Comparison of ENCODE assay signal across 9 cellular contexts in genomic region chr2:46490521-46491141, GRCh38. TPM values are rescaled to one million over a fixed set of nuclear protein-coding genes. Genes with fewer than 3 reads are reported as not detected.
DNase-seq lines count a peak whose midpoint lies in the region; ATAC-seq and TF ChIP-seq lines count a peak whose summit lies in the region.
"Had no signal": no experiment of that assay in that cellular context is flagged by ENCODE, and none has a peak within 500 bp of the region (broad histone marks: within the 10 kb centered on the region; RNA-seq: fewer than 3 reads in every experiment).

No MANE protein-coding gene starts in this region.

- intact Hi-C loops in Right ventricle myocardium superior (cut with DNase I) (no loop called here), gastrocnemius medialis (cut with DNase I; ENCODE audit: low total_unique reads) (no loop called here)

- in situ Hi-C loops in gastrocnemius medialis (cut with MboI; ENCODE audit: low sequenced_read_pairs in 4 of 4), result no loop called here

- H3K27me3 ChIP-seq in gastrocnemius medialis, result no peaks in the 10 kb centered on the region

- H3K36me3 ChIP-seq in gastrocnemius medialis, result no peaks in the 10 kb centered on the region

- no peaks in the 10 kb centered on the region for H3K9me3 ChIP-seq in gastrocnemius medialis

- peak overlapping the region; percentile 49 to 61 (median 58) for H3K27ac ChIP-seq in gastrocnemius medialis

- ATAC-seq in GM19025 (IDR thresholded peaks at IDR 0.05; ENCODE audit: low read depth, unreplicated experiment) (peak; percentile 51), HG03571 (IDR thresholded peaks at IDR 0.05; ENCODE audit: unreplicated experiment) (peak; percentile 62), Right ventricle myocardium superior (ENCODE audit: poor library complexity) (peak; percentile 85), gastrocnemius medialis (peak; percentile 51 to 54), HG03280 (IDR thresholded peaks at IDR 0.05; ENCODE audit: unreplicated experiment) (no peak)

- TF ChIP-seq POLR2A in gastrocnemius medialis (IDR thresholded peaks at IDR 0.05) (no peak), erythroblast (IDR thresholded peaks at IDR 0.05; ENCODE audit: low read length) (no peak)

- peak; percentile 78 for DNase-seq in Right ventricle myocardium superior
- peak; percentile 28 to 37 for DNase-seq in gastrocnemius medialis
- DNase-seq in erythroblast (lab: John Stamatoyannopoulos, UW), result no peak
- no peak for DNase-seq in NCI-H1436 treated with DMSO at 0.1 percent for 48 hours (lab: John Stamatoyannopoulos, UW)
- no peak for DNase-seq in stimulated activated CD4-positive, alpha-beta T cell treated with anti-CD3 and anti-CD28 coated beads, Interleukin-2, amount 100 ng/mL, for 24 hours

- no peak for TF ChIP-seq CTCF in gastrocnemius medialis (IDR thresholded peaks at IDR 0.05 in 4 of 5, conservative IDR thresholded peaks at IDR 0.05 in 1 of 5)

- H3K4me3 ChIP-seq in gastrocnemius medialis, result no peak overlapping the region

- H3K4me1 ChIP-seq in gastrocnemius medialis, result peaks cover 23 to 25% of the 10 kb centered on the region in 2 donors

RNA-seq across cellular contexts. Expression of gene TMEM247, which starts 11.3 kb away (rescaled TPM):
- total RNA-seq in Right ventricle myocardium superior (not detected), gastrocnemius medialis (not detected)
- total RNA-seq: LHCN-M2 had no signal

RNA-seq across cellular contexts. Expression of gene RHOQ, which starts 51.7 kb away (rescaled TPM):
- total RNA-seq in Right ventricle myocardium superior (442 TPM), gastrocnemius medialis (100 to 1,000 TPM; 116 to 139 (median 121) TPM)

RNA-seq across cellular contexts. Expression of gene ATP6V1E2, which starts 51.7 kb away (rescaled TPM):
- 6.0 TPM for total RNA-seq in Right ventricle myocardium superior
- total RNA-seq in gastrocnemius medialis, result 1 to 10 TPM; 2.0 to 4.7 (median 3.5) TPM

Comparison
In these comparisons a context has a peak if more than half of its experiments do, and no peak if none do; other contexts are left out.
1. DNase-seq: peak in Right ventricle myocardium superior (single experiment) and gastrocnemius medialis (2 of 2); none in erythroblast (0 of 2), NCI-H1436 treated with DMSO at 0.1 percent for 48 hours (single experiment) and stimulated activated CD4-positive, alpha-beta T cell treated with anti-CD3 and anti-CD28 coated beads, Interleukin-2, amount 100 ng/mL, for 24 hours (0 of 2).